Comparison of ENCODE assay signal across 1 cellular context in genomic region chr6:142409794-142410193, GRCh38.
TF ChIP-seq lines count a peak whose summit lies in the region.

No MANE protein-coding gene starts in this region.

TF ChIP-seq in GM23338, 12 proteins besides CTCF, POLR2A, EP300 and RAD21 (continued from another document):
- no peak for TF ChIP-seq ZNF462 (CRISPR knock-in tag; IDR thresholded peaks at IDR 0.05)
- no peak for TF ChIP-seq EZH2phosphoT487 (IDR thresholded peaks at IDR 0.05; ENCODE audit: unreplicated experiment)
- TF ChIP-seq REST (IDR thresholded peaks at IDR 0.05; ENCODE audit: unreplicated experiment), result no peak
- TF ChIP-seq ETS1 (IDR thresholded peaks at IDR 0.05), result no peak
- no peak for TF ChIP-seq ZNF331 (CRISPR knock-in tag; IDR thresholded peaks at IDR 0.05; ENCODE audit: low read depth)
- TF ChIP-seq POLR2AphosphoS5 (IDR thresholded peaks at IDR 0.05; ENCODE audit: low read depth), result no peak
- TF ChIP-seq ZNF114 (CRISPR knock-in tag; IDR thresholded peaks at IDR 0.05), result no peak
- TF ChIP-seq EZH2 (IDR thresholded peaks at IDR 0.05; ENCODE audit: low read depth, unreplicated experiment), result no peak
- TF ChIP-seq STAT1 (IDR thresholded peaks at IDR 0.05; ENCODE audit: unreplicated experiment), result no peak
